In the genomic region with DNA sequence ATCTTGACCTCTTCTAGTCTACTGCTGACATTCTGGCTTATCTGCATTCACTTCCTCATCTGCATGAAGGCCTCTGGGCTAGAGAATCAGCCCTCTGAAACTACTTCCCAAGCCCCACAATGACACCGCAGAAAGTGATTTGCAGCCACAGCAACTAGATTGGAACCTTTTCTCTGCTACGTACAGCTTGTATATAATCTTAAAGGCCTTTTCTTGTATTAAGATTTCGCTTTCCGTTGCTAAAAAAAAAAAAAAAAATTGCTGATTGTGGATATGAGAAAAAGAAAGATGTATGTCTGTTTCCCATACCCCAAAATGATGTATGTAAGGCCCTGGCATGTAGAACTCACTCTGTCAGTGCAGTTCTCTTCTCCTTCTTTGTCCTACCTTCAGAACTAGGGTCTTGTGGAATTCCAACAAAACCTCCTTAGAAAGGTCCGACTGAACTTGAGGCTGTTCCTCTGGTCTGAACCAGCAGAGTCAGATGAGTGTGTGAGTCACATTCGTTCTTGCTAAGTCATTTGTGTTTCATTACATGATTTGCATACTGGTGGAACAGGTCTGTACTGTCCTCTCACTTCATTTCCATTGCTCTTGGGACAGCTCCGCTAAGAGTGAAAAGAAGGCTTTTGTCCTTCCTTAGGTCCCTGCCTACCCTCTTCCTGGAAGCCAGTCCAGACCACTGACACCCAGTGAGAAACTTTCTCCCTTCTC, we compare ENCODE assay signal across 9 cellular contexts.
A peak's percentile ranks its signal among the peaks of the same experiment; 100 is the strongest.
DNase-seq lines count a peak whose midpoint lies in the region; ATAC-seq and TF ChIP-seq lines count a peak whose summit lies in the region.
"Had no signal": no experiment of that assay in that cellular context is flagged by ENCODE, and none has a peak within 500 bp of the region (broad histone marks: within the 10 kb centered on the region; RNA-seq: fewer than 3 reads in every experiment).

No MANE protein-coding gene starts in this region.

- peak overlapping the region; percentile 42 for H3K27ac ChIP-seq in DOHH2 (ENCODE audit: low read depth, low read length)
- H3K27ac ChIP-seq in HUES6 (ENCODE audit: low read depth, low read length), result peak overlapping the region; percentile 83; the same call in 1 of the 2 replicates

- no peak overlapping the region for H3K27ac Mint-ChIP-seq in T-helper 2 cell treated with Interferon-gamma antibody and Interleukin-4, amounts not matched to agents 5 μg/mL and 100 μg/mL, for 36 hours

- H3K4me2 ChIP-seq in DOHH2 (ENCODE audit: low read length), result peak overlapping the region; percentile 65

- H3K79me2 ChIP-seq in DOHH2 (ENCODE audit: control insufficient read depth, low read length), result no peaks in the 10 kb centered on the region

- H3K4me1 ChIP-seq in DOHH2 (ENCODE audit: control insufficient read depth, low read length), result peaks cover 41% of the 10 kb centered on the region
- peaks cover 45% of the 10 kb centered on the region for H3K4me1 ChIP-seq in HUES6 (ENCODE audit: control insufficient read depth, insufficient read depth, low read length)

- no peaks in the 10 kb centered on the region for H3K27me3 Mint-ChIP-seq in T-helper 2 cell treated with Interferon-gamma antibody and Interleukin-4, amounts not matched to agents 5 μg/mL and 100 μg/mL, for 36 hours (ENCODE audit: low read depth)

- peak; percentile 78 for DNase-seq in astrocyte of the hippocampus (ENCODE audit: low read depth, low spot score)
- DNase-seq in left colon, result peak in 1 of 2 donors; percentile 51
- no peak for DNase-seq in effector CD4-positive, alpha-beta T cell
- DNase-seq in HK-2 (ENCODE audit: unreplicated experiment), result no peak
- DNase-seq in T-helper 2 cell treated with Interferon-gamma antibody and Interleukin-4, amounts not matched to agents 5 μg/mL and 100 μg/mL, for 36 hours (ENCODE audit: low spot score), result no peak

- ATAC-seq in GM21576 (IDR thresholded peaks at IDR 0.05; ENCODE audit: unreplicated experiment) (peak; percentile 83), left colon (peak; percentile 98)

- no peaks in the 10 kb centered on the region for H3K9me2 ChIP-seq in DOHH2 (replicated peaks; ENCODE audit: control insufficient read depth, low read length)

- no peaks in the 10 kb centered on the region for H3K9me3 Mint-ChIP-seq in T-helper 2 cell treated with Interferon-gamma antibody and Interleukin-4, amounts not matched to agents 5 μg/mL and 100 μg/mL, for 36 hours
- H3K9me3 Mint-ChIP-seq: neural crest cell had no signal

- H3K9ac ChIP-seq in HUES6 (ENCODE audit: low read length), result peak overlapping the region; percentile 63

- H4K20me1 ChIP-seq in DOHH2 (ENCODE audit: control insufficient read depth, insufficient read depth, low read depth, low read length), result no peaks in the 10 kb centered on the region

- peak overlapping the region; percentile 46 for H3K4me3 ChIP-seq in DOHH2 (ENCODE audit: low read length)
- H3K4me3 ChIP-seq in HUES6 (ENCODE audit: low read depth, low read length), result peak overlapping the region; percentile 0; the same call in 1 of the 2 replicates

- H3K27me3 ChIP-seq in DOHH2 (ENCODE audit: control insufficient read depth, low read length), result no peaks in the 10 kb centered on the region
- no peaks in the 10 kb centered on the region for H3K27me3 ChIP-seq in HUES6 (ENCODE audit: control insufficient read depth, insufficient read depth, low read length)

- H3K36me3 ChIP-seq in DOHH2 (ENCODE audit: control insufficient read depth, low read length) (no peaks in the 10 kb centered on the region), HUES6 (ENCODE audit: control insufficient read depth, insufficient read depth, low read length) (peaks cover 59% of the 10 kb centered on the region)

- intact Hi-C loops in left colon (cut with DNase I, micrococcal nuclease), result no loop called here

- H3K4me1 Mint-ChIP-seq in T-helper 2 cell treated with Interferon-gamma antibody and Interleukin-4, amounts not matched to agents 5 μg/mL and 100 μg/mL, for 36 hours (ENCODE audit: low read depth), result no peaks in the 10 kb centered on the region

- H3K36me3 Mint-ChIP-seq in T-helper 2 cell treated with Interferon-gamma antibody and Interleukin-4, amounts not matched to agents 5 μg/mL and 100 μg/mL, for 36 hours (ENCODE audit: low read depth), result no peaks in the 10 kb centered on the region

- no peak for TF ChIP-seq CTCF in DOHH2 (IDR thresholded peaks at IDR 0.05; ENCODE audit: low read depth, low read length, poor library complexity, severe bottlenecking)

- H3K4me3 Mint-ChIP-seq in T-helper 2 cell treated with Interferon-gamma antibody and Interleukin-4, amounts not matched to agents 5 μg/mL and 100 μg/mL, for 36 hours, result no peak overlapping the region
- H3K4me3 Mint-ChIP-seq: neural crest cell had no signal

- no peaks in the 10 kb centered on the region for H3K9me3 ChIP-seq in DOHH2 (ENCODE audit: control insufficient read depth, insufficient read depth, low read length)
- no peaks in the 10 kb centered on the region for H3K9me3 ChIP-seq in HUES6 (ENCODE audit: control insufficient read depth, insufficient read depth, low read depth, low read length)

- no peaks in the 10 kb centered on the region; the same call in 1 of the 2 replicates for H3F3A ChIP-seq in DOHH2 (ENCODE audit: control insufficient read depth, insufficient read depth)
